In genomic region chr2:158965731-158966130, GRCh38 we compare ENCODE assay signal across 14 cellular contexts. TPM values are rescaled to one million over a fixed set of nuclear protein-coding genes. Genes with fewer than 3 reads are reported as not detected.
DNase-seq lines count a peak whose midpoint lies in the region; TF ChIP-seq lines count a peak whose summit lies in the region.
"Had no signal": no experiment of that assay in that cellular context is flagged by ENCODE, and none has a peak within 500 bp of the region (broad histone marks: within the 10 kb centered on the region; RNA-seq: fewer than 3 reads in every experiment).

No MANE protein-coding gene starts in this region.

- peak; percentile 27 to 56 for DNase-seq in NCI-H446 (lab: John Stamatoyannopoulos, UW)
- DNase-seq in SK-MEL-5 (ENCODE audit: low read depth, low spot score), result peak; percentile 70
- DNase-seq in fibroblast of villous mesenchyme (ENCODE audit: low read depth), result peak; percentile 33
- no peak for DNase-seq in neural crest cell (ENCODE audit: low read depth, low spot score)
- DNase-seq in nucleus accumbens (lab: John Stamatoyannopoulos, UW), result no peak
- DNase-seq in COLO668 (lab: John Stamatoyannopoulos, UW; ENCODE audit: unreplicated experiment), result no peak
- DNase-seq in SKM-1 (lab: John Stamatoyannopoulos, UW; ENCODE audit: unreplicated experiment), result no peak
- DNase-seq: CD8-positive, alpha-beta memory T cell; H7; MG63; NCI-H1105; NCI-H187 treated with DMSO at 0.1 percent for 48 hours; Peyer's patch had no signal

- H3K27ac Mint-ChIP-seq in neural crest cell (ENCODE audit: unreplicated experiment), result no peak overlapping the region
- H3K27ac Mint-ChIP-seq: B cell had no signal

- peaks cover 40% of the 10 kb centered on the region for H3K4me1 Mint-ChIP-seq in neural crest cell

- no peaks in the 10 kb centered on the region for H3K36me3 Mint-ChIP-seq in neural crest cell (ENCODE audit: low read depth)
- H3K36me3 Mint-ChIP-seq: CD8-positive, alpha-beta memory T cell had no signal

- TF ChIP-seq CTCF in fibroblast of villous mesenchyme (IDR thresholded peaks at IDR 0.05; ENCODE audit: insufficient read depth, low read depth, low read length) (no peak), neural crest cell (conservative IDR thresholded peaks at IDR 0.05) (no peak)

- H3K27me3 Mint-ChIP-seq in neural crest cell (ENCODE audit: low read depth), result peaks cover 40% of the 10 kb centered on the region

- in situ Hi-C loops in SK-MEL-5 (cut with HindIII; ENCODE audit: low pct_unique_long_range_greater_than_20kb, low sequenced_read_pairs), result no loop called here

- peak overlapping the region; percentile 48 for H3K4me3 Mint-ChIP-seq in neural crest cell
- H3K4me3 Mint-ChIP-seq: B cell had no signal

- no peaks in the 10 kb centered on the region for H3K9me3 Mint-ChIP-seq in neural crest cell
- H3K9me3 Mint-ChIP-seq: CD8-positive, alpha-beta memory T cell had no signal

- H3K4me3 ChIP-seq in fibroblast of villous mesenchyme (ENCODE audit: low read depth, low read length), result no peak overlapping the region
- H3K4me3 ChIP-seq: MG63, Peyer's patch had no signal

RNA-seq across cellular contexts. Expression of gene TANC1, which starts 2.7 kb away (rescaled TPM):
- total RNA-seq in SK-MEL-5 (2014; rRNA removed; shearing (Covaris generic)), result 34.6 and 42.6 TPM in 2 replicates
- 39.2 and 55.8 TPM in 2 replicates for polyA plus RNA-seq in SK-MEL-5 (2015; cell fraction: cytosol; rRNA removed)
- polyA plus RNA-seq in SK-MEL-5 (2015; cell fraction: nucleus; rRNA removed), result 190 and 230 TPM in 2 replicates
- total RNA-seq in fibroblast of villous mesenchyme (49.9 and 74.7 TPM in 2 replicates), neural crest cell (13.2 and 14.1 TPM in 2 replicates)
- total RNA-seq: B cell had no signal

Comparison
In these comparisons a context has a peak if more than half of its experiments do, and no peak if none do; other contexts are left out.
1. DNase-seq: peak in NCI-H446 (2 of 2), SK-MEL-5 (single experiment) and fibroblast of villous mesenchyme (single experiment); none in neural crest cell (single experiment), nucleus accumbens (0 of 56), COLO668 (single experiment) and SKM-1 (single experiment).